19 cellular contexts compared by ENCODE assay signal in genomic region chr1:15181564-15181963, GRCh38. TPM values are rescaled to one million over a fixed set of nuclear protein-coding genes. Genes with fewer than 3 reads are reported as not detected.
"Had no signal": no experiment of that assay in that cellular context is flagged by ENCODE, and none has a peak within 500 bp of the region (broad histone marks: within the 10 kb centered on the region; RNA-seq: fewer than 3 reads in every experiment).

No MANE protein-coding gene starts in this region.

- H3K36me3 ChIP-seq: thyroid gland, vagina had no signal

- DNase-seq: anterior cingulate cortex; effector memory CD8-positive, alpha-beta T cell; head of caudate nucleus; immature natural killer cell; psoas muscle; stimulated activated CD4-positive, alpha-beta T cell treated with anti-CD3 and anti-CD28 coated beads, Interleukin-12 subunit alpha, Interleukin-12 subunit beta, amount 100 ng/mL, for 4 hours; T1000 had no signal

- H3K9me3 ChIP-seq: psoas muscle, thyroid gland, vagina had no signal

- H3K4me3 ChIP-seq: lung, psoas muscle, thyroid gland, vagina had no signal

- H3K27ac ChIP-seq: psoas muscle, thyroid gland, vagina had no signal

- H3K9me3 Mint-ChIP-seq: activated T-helper 1 cell treated with anti-CD3 and anti-CD28 coated beads, Interleukin-12 subunit alpha, Interleukin-12 subunit beta, Interleukin-2, Interleukin-4 antibody, amounts not matched to agents 30 ng/mL and 10 ng/mL and 1 ng/mL, durations not matched to agents 14 hours and 24 hours and 36 hours; dendritic cell treated with granulocyte-macrophage colony-stimulating factor and Interleukin-4, amounts not matched to agents 40 ng/mL and 50 ng/mL, for 4 days; effector memory CD8-positive, alpha-beta T cell; immature natural killer cell; mesothelial cell of epicardium; neural crest cell; stimulated activated effector memory CD8-positive, alpha-beta T cell treated with anti-CD3 and anti-CD28 coated beads, Interleukin-12 subunit alpha, Interleukin-12 subunit beta, amount 100 ng/mL, for 72 hours had no signal

- H3K27me3 ChIP-seq: thyroid gland, vagina had no signal

- H3K4me3 Mint-ChIP-seq: activated T-helper 1 cell treated with anti-CD3 and anti-CD28 coated beads, Interleukin-12 subunit alpha, Interleukin-12 subunit beta, Interleukin-2, Interleukin-4 antibody, amounts not matched to agents 30 ng/mL and 10 ng/mL and 1 ng/mL, durations not matched to agents 14 hours and 24 hours and 36 hours; dendritic cell treated with granulocyte-macrophage colony-stimulating factor and Interleukin-4, amounts not matched to agents 40 ng/mL and 50 ng/mL, for 4 days; effector memory CD8-positive, alpha-beta T cell; immature natural killer cell; mesothelial cell of epicardium; neural crest cell; stimulated activated effector memory CD8-positive, alpha-beta T cell treated with anti-CD3 and anti-CD28 coated beads, Interleukin-12 subunit alpha, Interleukin-12 subunit beta, amount 100 ng/mL, for 72 hours had no signal

- H3K27ac Mint-ChIP-seq: activated T-helper 1 cell treated with anti-CD3 and anti-CD28 coated beads, Interleukin-12 subunit alpha, Interleukin-12 subunit beta, Interleukin-2, Interleukin-4 antibody, amounts not matched to agents 30 ng/mL and 10 ng/mL and 1 ng/mL, durations not matched to agents 14 hours and 24 hours and 36 hours; dendritic cell treated with granulocyte-macrophage colony-stimulating factor and Interleukin-4, amounts not matched to agents 40 ng/mL and 50 ng/mL, for 4 days; effector memory CD8-positive, alpha-beta T cell; immature natural killer cell; mesothelial cell of epicardium; stimulated activated effector memory CD8-positive, alpha-beta T cell treated with anti-CD3 and anti-CD28 coated beads, Interleukin-12 subunit alpha, Interleukin-12 subunit beta, amount 100 ng/mL, for 72 hours had no signal

- H3K4me1 ChIP-seq: psoas muscle, thyroid gland had no signal

- H3K36me3 Mint-ChIP-seq: immature natural killer cell; mesothelial cell of epicardium; stimulated activated effector memory CD8-positive, alpha-beta T cell treated with anti-CD3 and anti-CD28 coated beads, Interleukin-12 subunit alpha, Interleukin-12 subunit beta, amount 100 ng/mL, for 72 hours had no signal

- H3K4me1 Mint-ChIP-seq: immature natural killer cell; stimulated activated effector memory CD8-positive, alpha-beta T cell treated with anti-CD3 and anti-CD28 coated beads, Interleukin-12 subunit alpha, Interleukin-12 subunit beta, amount 100 ng/mL, for 72 hours had no signal

- FAIRE-seq: bronchial epithelial cell, frontal cortex had no signal

- ATAC-seq: activated CD4-positive, CD25-positive, alpha-beta regulatory T cell treated with anti-CD3 and anti-CD28 coated beads, Interleukin-2, amount 50 U/mL, for 24 hours; effector memory CD8-positive, alpha-beta T cell; psoas muscle; stimulated activated effector memory CD8-positive, alpha-beta T cell treated with anti-CD3 and anti-CD28 coated beads, Interleukin-12 subunit alpha, Interleukin-12 subunit beta, amount 100 ng/mL, for 72 hours had no signal

RNA-seq across cellular contexts. Expression of gene TMEM51, which starts 28.0 kb away (rescaled TPM):
- total RNA-seq: activated CD8-positive, alpha-beta memory T cell treated with anti-CD3 and anti-CD28 coated beads for 36 hours had no signal
- polyA plus RNA-seq: immature natural killer cell had no signal
